In the genomic region with DNA sequence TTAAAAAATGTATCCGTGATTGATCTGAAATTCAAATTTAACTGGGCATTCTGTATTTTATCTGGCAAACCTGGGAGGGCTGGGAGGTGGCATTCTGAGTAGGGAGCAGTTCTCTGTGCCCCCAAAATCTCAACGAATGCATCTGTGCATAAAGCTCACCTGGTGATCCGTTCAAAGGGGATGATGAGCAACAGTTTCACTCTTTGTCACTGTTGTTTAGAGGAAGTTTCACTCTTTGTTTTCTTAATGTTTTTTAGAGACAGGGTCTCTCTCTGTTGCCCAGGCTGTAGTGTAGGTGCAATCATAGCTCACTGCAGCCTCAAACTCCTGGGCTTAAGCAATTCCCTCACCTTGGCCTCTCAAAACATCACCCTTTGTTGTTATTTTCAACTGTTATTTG, we compare ENCODE assay signal across 21 cellular contexts.
A peak's percentile ranks its signal among the peaks of the same experiment; 100 is the strongest.
DNase-seq lines count a peak whose midpoint lies in the region; ATAC-seq and TF ChIP-seq lines count a peak whose summit lies in the region.
"Had no signal": no experiment of that assay in that cellular context is flagged by ENCODE, and none has a peak within 500 bp of the region (broad histone marks: within the 10 kb centered on the region; RNA-seq: fewer than 3 reads in every experiment).

No MANE protein-coding gene starts in this region.

- peaks cover 2% of the 10 kb centered on the region for H3K27me3 Mint-ChIP-seq in GM23338 (ENCODE audit: insufficient read depth, low read depth, poor library complexity)
- H3K27me3 Mint-ChIP-seq: stimulated activated naive CD8-positive, alpha-beta T cell treated with anti-CD3 and anti-CD28 coated beads, Interleukin-15, Interleukin-2, amounts not matched to agents 100 ng/mL and 50 ng/mL, for 24 hours had no signal

- H3K27ac ChIP-seq in GM23338 (ENCODE audit: low read depth) (no peak overlapping the region), osteoblast (ENCODE audit: low read depth, low read length) (no peak overlapping the region)
- H3K27ac ChIP-seq: body of pancreas, upper lobe of right lung had no signal

- H2AFZ ChIP-seq in GM23338 (0 out of 2 replicates have a peak overlapping the region, but pooled peaks have one; percentile 43), osteoblast (ENCODE audit: low read length) (no peak overlapping the region)

- H3K4me3 Mint-ChIP-seq in GM23338: no peak overlapping the region
- H3K4me3 Mint-ChIP-seq: CD8-positive, alpha-beta T cell; natural killer cell; stimulated activated naive CD8-positive, alpha-beta T cell treated with anti-CD3 and anti-CD28 coated beads, Interleukin-15, Interleukin-2, amounts not matched to agents 100 ng/mL and 50 ng/mL, for 24 hours had no signal

- no peaks in the 10 kb centered on the region for H3K9me3 Mint-ChIP-seq in GM23338
- H3K9me3 Mint-ChIP-seq: CD8-positive, alpha-beta T cell; natural killer cell; stimulated activated naive CD8-positive, alpha-beta T cell treated with anti-CD3 and anti-CD28 coated beads, Interleukin-15, Interleukin-2, amounts not matched to agents 100 ng/mL and 50 ng/mL, for 24 hours had no signal

- POLR2A ChIA-PET in GM10248 (lab: Yijun Ruan, JAX): no interaction called here

- no peaks in the 10 kb centered on the region for H3K36me3 ChIP-seq in GM23338 (ENCODE audit: insufficient read depth)
- H3K36me3 ChIP-seq in osteoblast (ENCODE audit: insufficient read depth, low read length): no peaks in the 10 kb centered on the region
- H3K36me3 ChIP-seq: upper lobe of right lung had no signal

- H3K4me1 Mint-ChIP-seq in GM23338: peaks cover 51% of the 10 kb centered on the region
- H3K4me1 Mint-ChIP-seq: natural killer cell had no signal

- H3K4me1 ChIP-seq in GM23338 (ENCODE audit: insufficient read depth): peaks cover 57% of the 10 kb centered on the region
- H3K4me1 ChIP-seq in osteoblast (ENCODE audit: insufficient read depth, low read length): no peaks in the 10 kb centered on the region
- H3K4me1 ChIP-seq: body of pancreas, upper lobe of right lung had no signal

- CTCF ChIA-PET in GM10248 (lab: Yijun Ruan, JAX): interaction anchor here (1.0 to 5.2 kb wide), 3 partner anchors 10 to 142 kb away, joined by 4 to 19 read pairs (median 5); no protein-coding TSS in a partner anchor

- no peaks in the 10 kb centered on the region for H3F3A ChIP-seq in GM23338 (replicated peaks; ENCODE audit: low read depth)

- DNase-seq in GM10248 (ENCODE audit: extremely low spot score) (peak; percentile 29), GM23338 (ENCODE audit: low spot score) (no peak), HuH-7.5 (ENCODE audit: low spot score) (no peak), osteoblast (ENCODE audit: insufficient read length, low spot score, missing footprints) (no peak), pons (ENCODE audit: low spot score) (no peak), NCI-H748 (lab: John Stamatoyannopoulos, UW; ENCODE audit: unreplicated experiment) (no peak)
- DNase-seq: 8988T; activated CD4-positive, alpha-beta T cell treated with anti-CD3 and anti-CD28 coated beads for 4 hours; activated naive CD4-positive, alpha-beta T cell treated with anti-CD3 and anti-CD28 coated beads, Interleukin-2, amount 50 U/mL, for 16 hours; body of pancreas; CD8-positive, alpha-beta T cell; cortex of kidney; natural killer cell; NCI-H146; NCI-H345; OCI-M1; upper lobe of right lung had no signal

- H3K27ac Mint-ChIP-seq in GM23338: 0 out of 2 replicates have a peak overlapping the region, but pooled peaks have one; percentile 66
- H3K27ac Mint-ChIP-seq: CD8-positive, alpha-beta T cell; natural killer cell; stimulated activated naive CD8-positive, alpha-beta T cell treated with anti-CD3 and anti-CD28 coated beads, Interleukin-15, Interleukin-2, amounts not matched to agents 100 ng/mL and 50 ng/mL, for 24 hours had no signal

- H3K36me3 Mint-ChIP-seq in GM23338 (ENCODE audit: low read depth): no peaks in the 10 kb centered on the region
- H3K36me3 Mint-ChIP-seq: CD8-positive, alpha-beta T cell; natural killer cell had no signal

- H3K4me2 ChIP-seq in GM23338 (peak overlapping the region; percentile 4), osteoblast (ENCODE audit: insufficient read depth, low read length) (no peak overlapping the region)

- H3K79me2 ChIP-seq in GM23338 (replicated peaks; ENCODE audit: insufficient read depth) (no peaks in the 10 kb centered on the region), osteoblast (ENCODE audit: insufficient read depth, low read length) (no peaks in the 10 kb centered on the region)

- no peaks in the 10 kb centered on the region for H3K9me3 ChIP-seq in osteoblast (ENCODE audit: low read depth, low read length)
- H3K9me3 ChIP-seq: body of pancreas, upper lobe of right lung had no signal

- TF ChIP-seq CTCF in GM10248 (IDR thresholded peaks at IDR 0.05; ENCODE audit: control extremely low read depth, extremely low read depth, low read depth, missing control alignments): no peak
- no peak for TF ChIP-seq CTCF in GM23338 (conservative IDR thresholded peaks at IDR 0.05; ENCODE audit: low read depth in 2 of 2)
- no peak for TF ChIP-seq CTCF in osteoblast (IDR thresholded peaks at IDR 0.05; ENCODE audit: extremely low read depth, low read depth, low read length)

- H4K20me1 ChIP-seq in GM23338 (replicated peaks; ENCODE audit: insufficient read depth): no peaks in the 10 kb centered on the region
- H4K20me1 ChIP-seq in osteoblast (ENCODE audit: insufficient read depth, low read length): no peaks in the 10 kb centered on the region

- H3K4me3 ChIP-seq in GM23338 (no peak overlapping the region), osteoblast (ENCODE audit: insufficient read depth, low read length) (no peak overlapping the region)
- H3K4me3 ChIP-seq: body of pancreas, lung, upper lobe of right lung had no signal

- H3K27me3 ChIP-seq in GM23338 (ENCODE audit: insufficient read depth) (no peaks in the 10 kb centered on the region), osteoblast (ENCODE audit: insufficient read depth, low read length) (no peaks in the 10 kb centered on the region)
- H3K27me3 ChIP-seq: body of pancreas, upper lobe of right lung had no signal

- peak; percentile 72 for ATAC-seq in GM19023 (IDR thresholded peaks at IDR 0.05; ENCODE audit: unreplicated experiment)
- no peak; the same call in 1 of the 3 replicates for ATAC-seq in GM23338
- peak; percentile 91 for ATAC-seq in HG03280 (IDR thresholded peaks at IDR 0.05; ENCODE audit: unreplicated experiment)
- ATAC-seq: body of pancreas; CD8-positive, alpha-beta T cell; natural killer cell; upper lobe of right lung had no signal

- H3K9me2 ChIP-seq in GM23338 (ENCODE audit: insufficient read depth): peaks cover 6% of the 10 kb centered on the region; the same call in 1 of the 2 replicates

TF ChIP-seq in GM23338, 12 proteins besides CTCF, POLR2A, EP300 and RAD21 (continues in another document):
- TF ChIP-seq, protein P1, sequence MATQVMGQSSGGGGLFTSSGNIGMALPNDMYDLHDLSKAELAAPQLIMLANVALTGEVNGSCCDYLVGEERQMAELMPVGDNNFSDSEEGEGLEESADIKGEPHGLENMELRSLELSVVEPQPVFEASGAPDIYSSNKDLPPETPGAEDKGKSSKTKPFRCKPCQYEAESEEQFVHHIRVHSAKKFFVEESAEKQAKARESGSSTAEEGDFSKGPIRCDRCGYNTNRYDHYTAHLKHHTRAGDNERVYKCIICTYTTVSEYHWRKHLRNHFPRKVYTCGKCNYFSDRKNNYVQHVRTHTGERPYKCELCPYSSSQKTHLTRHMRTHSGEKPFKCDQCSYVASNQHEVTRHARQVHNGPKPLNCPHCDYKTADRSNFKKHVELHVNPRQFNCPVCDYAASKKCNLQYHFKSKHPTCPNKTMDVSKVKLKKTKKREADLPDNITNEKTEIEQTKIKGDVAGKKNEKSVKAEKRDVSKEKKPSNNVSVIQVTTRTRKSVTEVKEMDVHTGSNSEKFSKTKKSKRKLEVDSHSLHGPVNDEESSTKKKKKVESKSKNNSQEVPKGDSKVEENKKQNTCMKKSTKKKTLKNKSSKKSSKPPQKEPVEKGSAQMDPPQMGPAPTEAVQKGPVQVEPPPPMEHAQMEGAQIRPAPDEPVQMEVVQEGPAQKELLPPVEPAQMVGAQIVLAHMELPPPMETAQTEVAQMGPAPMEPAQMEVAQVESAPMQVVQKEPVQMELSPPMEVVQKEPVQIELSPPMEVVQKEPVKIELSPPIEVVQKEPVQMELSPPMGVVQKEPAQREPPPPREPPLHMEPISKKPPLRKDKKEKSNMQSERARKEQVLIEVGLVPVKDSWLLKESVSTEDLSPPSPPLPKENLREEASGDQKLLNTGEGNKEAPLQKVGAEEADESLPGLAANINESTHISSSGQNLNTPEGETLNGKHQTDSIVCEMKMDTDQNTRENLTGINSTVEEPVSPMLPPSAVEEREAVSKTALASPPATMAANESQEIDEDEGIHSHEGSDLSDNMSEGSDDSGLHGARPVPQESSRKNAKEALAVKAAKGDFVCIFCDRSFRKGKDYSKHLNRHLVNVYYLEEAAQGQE (IDR thresholded peaks at IDR 0.05; ENCODE audit: unreplicated experiment): no peak
- TF ChIP-seq CREB1 (CRISPR knock-in tag; IDR thresholded peaks at IDR 0.05; ENCODE audit: low read depth): no peak
- TF ChIP-seq, protein P2, sequence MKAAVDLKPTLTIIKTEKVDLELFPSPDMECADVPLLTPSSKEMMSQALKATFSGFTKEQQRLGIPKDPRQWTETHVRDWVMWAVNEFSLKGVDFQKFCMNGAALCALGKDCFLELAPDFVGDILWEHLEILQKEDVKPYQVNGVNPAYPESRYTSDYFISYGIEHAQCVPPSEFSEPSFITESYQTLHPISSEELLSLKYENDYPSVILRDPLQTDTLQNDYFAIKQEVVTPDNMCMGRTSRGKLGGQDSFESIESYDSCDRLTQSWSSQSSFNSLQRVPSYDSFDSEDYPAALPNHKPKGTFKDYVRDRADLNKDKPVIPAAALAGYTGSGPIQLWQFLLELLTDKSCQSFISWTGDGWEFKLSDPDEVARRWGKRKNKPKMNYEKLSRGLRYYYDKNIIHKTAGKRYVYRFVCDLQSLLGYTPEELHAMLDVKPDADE (IDR thresholded peaks at IDR 0.05): no peak
- TF ChIP-seq NANOG (IDR thresholded peaks at IDR 0.05; ENCODE audit: borderline replicate concordance): no peak
- no peak for TF ChIP-seq POLR2AphosphoS5 (IDR thresholded peaks at IDR 0.05; ENCODE audit: low read depth)
- TF ChIP-seq ZNF331 (CRISPR knock-in tag; IDR thresholded peaks at IDR 0.05; ENCODE audit: low read depth): no peak
